Comparison of ENCODE assay signal across 1 cellular context in genomic region chr18:69882965-69883668, GRCh38.
TF ChIP-seq lines count a peak whose summit lies in the region.

No MANE protein-coding gene starts in this region.

TF ChIP-seq in GM12878, 131 proteins besides CTCF, POLR2A, EP300 and RAD21 (continued from another document):
- TF ChIP-seq PBX3 (IDR thresholded peaks at IDR 0.05; ENCODE audit: insufficient replicate concordance, low read depth, low read length) (no peak), ZNF24 (IDR thresholded peaks at IDR 0.05) (0 out of 2 replicates have a peak, but pooled peaks have one; percentile 43), ZNF207 (IDR thresholded peaks at IDR 0.05; ENCODE audit: borderline replicate concordance) (no peak), NR2C2 (IDR thresholded peaks at IDR 0.05; ENCODE audit: borderline replicate concordance, control insufficient read depth, insufficient read length, low read depth) (no peak), CBFB (IDR thresholded peaks at IDR 0.05; ENCODE audit: low read depth) (no peak), PAX5 (IDR thresholded peaks at IDR 0.05; ENCODE audit: borderline replicate concordance, low read depth, low read length) (no peak), RFX5 (IDR thresholded peaks at IDR 0.05; ENCODE audit: low read depth, low read length) (no peak), MEF2A (IDR thresholded peaks at IDR 0.05; ENCODE audit: insufficient read depth, low read depth, low read length) (no peak), ZSCAN29 (IDR thresholded peaks at IDR 0.05) (no peak), IKZF1 (conservative IDR thresholded peaks at IDR 0.05) (0 out of 2 replicates have a peak, but pooled peaks have one; percentile 45), MXI1 (IDR thresholded peaks at IDR 0.05; ENCODE audit: low read depth, low read length) (no peak), MAX (IDR thresholded peaks at IDR 0.05; ENCODE audit: low read depth, low read length) (no peak), RAD51 (IDR thresholded peaks at IDR 0.05) (no peak), FOXM1 (IDR thresholded peaks at IDR 0.05; ENCODE audit: low read depth, low read length) (no peak), MLLT1 (IDR thresholded peaks at IDR 0.05) (no peak), POLR2AphosphoS5 (IDR thresholded peaks at IDR 0.05; ENCODE audit: low read length) (no peak), EED (IDR thresholded peaks at IDR 0.05; ENCODE audit: low read depth) (no peak), PML (IDR thresholded peaks at IDR 0.05; ENCODE audit: low read length) (no peak), BRCA1 (IDR thresholded peaks at IDR 0.05; ENCODE audit: low read depth, low read length) (no peak), ZZZ3 (IDR thresholded peaks at IDR 0.05; ENCODE audit: control insufficient read depth, insufficient read length, low read depth) (no peak), YY1 (IDR thresholded peaks at IDR 0.05; ENCODE audit: low read depth, low read length) (no peak), PRDM15 (CRISPR knock-in tag; IDR thresholded peaks at IDR 0.05) (no peak), RCOR1 (conservative IDR thresholded peaks at IDR 0.05; ENCODE audit: low read depth, low read length) (no peak), SREBF2 (IDR thresholded peaks at IDR 0.05; ENCODE audit: low read length) (no peak), MEF2B (IDR thresholded peaks at IDR 0.05; ENCODE audit: partially characterized antibody, poor library complexity, severe bottlenecking) (peak; percentile 90), MYC (IDR thresholded peaks at IDR 0.05; ENCODE audit: insufficient read depth, insufficient read length, insufficient replicate concordance, low read length, severe bottlenecking) (no peak), EGR1 (IDR thresholded peaks at IDR 0.05; ENCODE audit: borderline replicate concordance in 1 of 2, low read depth in 2 of 2, low read length in 2 of 2) (no peak), USF2 (IDR thresholded peaks at IDR 0.05; ENCODE audit: borderline replicate concordance, low read depth, low read length) (no peak), IKZF2 (IDR thresholded peaks at IDR 0.05) (peak; percentile 58 to 61; a peak in 3 of 4 replicates), DPF2 (IDR thresholded peaks at IDR 0.05) (peak; percentile 45; the same call in 1 of the 2 replicates), TBL1XR1 (IDR thresholded peaks at IDR 0.05; ENCODE audit: low read depth, low read length) (no peak), NFIC (IDR thresholded peaks at IDR 0.05; ENCODE audit: low read depth, low read length) (peak; percentile 49; the same call in 1 of the 2 replicates), BHLHE40 (IDR thresholded peaks at IDR 0.05; ENCODE audit: borderline replicate concordance in 1 of 2, low read depth in 2 of 2, low read length in 1 of 2) (no peak), BCL11A (IDR thresholded peaks at IDR 0.05; ENCODE audit: low read depth, low read length) (no peak), CREM (IDR thresholded peaks at IDR 0.05; ENCODE audit: low read depth) (no peak), ZNF384 (IDR thresholded peaks at IDR 0.05; ENCODE audit: borderline replicate concordance, low read depth, low read length) (no peak), ZNF687 (IDR thresholded peaks at IDR 0.05) (peak; percentile 62; the same call in 1 of the 2 replicates), E4F1 (IDR thresholded peaks at IDR 0.05; ENCODE audit: borderline replicate concordance, partially characterized antibody) (no peak), TCF3 (IDR thresholded peaks at IDR 0.05; ENCODE audit: borderline replicate concordance, insufficient read depth, low read depth, low read length) (no peak), STAT3 (IDR thresholded peaks at IDR 0.05; ENCODE audit: low read depth, low read length) (no peak), FOXK2 (IDR thresholded peaks at IDR 0.05) (no peak), NR2F1 (conservative IDR thresholded peaks at IDR 0.05) (peak; percentile 92), MTA2 (IDR thresholded peaks at IDR 0.05; ENCODE audit: low read depth) (peak; percentile 40; the same call in 1 of the 2 replicates), HSF1 (IDR thresholded peaks at IDR 0.05; ENCODE audit: low read depth, low read length) (no peak)
